26 cellular contexts compared by ENCODE assay signal in genomic region chrX:134896194-134896593, GRCh38.
"Had no signal": no experiment of that assay in that cellular context is flagged by ENCODE, and none has a peak within 500 bp of the region (broad histone marks: within the 10 kb centered on the region; RNA-seq: fewer than 3 reads in every experiment).

No MANE protein-coding gene starts in this region.

- H3K36me3 Mint-ChIP-seq: natural killer cell treated with Interleukin-12 subunit alpha and Interleukin-12 subunit beta and Interleukin-15 and Interleukin-18, amount 100 ng/mL, for 72 hours; type B pancreatic cell had no signal

- H3K36me3 ChIP-seq: ovary, suprapubic skin, thyroid gland had no signal

- H3K4me2 ChIP-seq: neural progenitor cell had no signal

- FAIRE-seq: endothelial cell of umbilical vein, kidney, small intestine, urothelium cell line had no signal

- H3K9me3 ChIP-seq: left ventricle myocardium inferior, ovary, suprapubic skin, thyroid gland had no signal

- H3K4me3 ChIP-seq: left ventricle myocardium inferior, lung, neural progenitor cell, ovary, suprapubic skin, thyroid gland had no signal

- H3K4me3 Mint-ChIP-seq: endodermal cell; immature natural killer cell; natural killer cell treated with Interleukin-12 subunit alpha and Interleukin-12 subunit beta and Interleukin-15 and Interleukin-18, amount 100 ng/mL, for 72 hours; neural progenitor cell; type B pancreatic cell had no signal

- H2AFZ ChIP-seq: neural progenitor cell had no signal

- H3K27me3 ChIP-seq: foreskin keratinocyte, neural progenitor cell, ovary, suprapubic skin, thyroid gland had no signal

- H3K4me1 ChIP-seq: left ventricle myocardium inferior, neural progenitor cell, suprapubic skin, thyroid gland had no signal

- H3K27ac Mint-ChIP-seq: endodermal cell; immature natural killer cell; natural killer cell treated with Interleukin-12 subunit alpha and Interleukin-12 subunit beta and Interleukin-15 and Interleukin-18, amount 100 ng/mL, for 72 hours; neural progenitor cell; progenitor cell of endocrine pancreas; type B pancreatic cell had no signal

- H3K27me3 Mint-ChIP-seq: progenitor cell of endocrine pancreas, type B pancreatic cell had no signal

- H3K9me3 Mint-ChIP-seq: immature natural killer cell; natural killer cell treated with Interleukin-12 subunit alpha and Interleukin-12 subunit beta and Interleukin-15 and Interleukin-18, amount 100 ng/mL, for 72 hours; neural progenitor cell; type B pancreatic cell had no signal

- H3K9ac ChIP-seq: neural progenitor cell had no signal

- H3K4me1 Mint-ChIP-seq: endodermal cell, immature natural killer cell had no signal

- H3K27ac ChIP-seq: foreskin keratinocyte, left ventricle myocardium inferior, neural progenitor cell, ovary, suprapubic skin, thyroid gland had no signal

- ATAC-seq: foreskin keratinocyte; left cardiac atrium; natural killer cell treated with Interleukin-12 subunit alpha and Interleukin-12 subunit beta and Interleukin-15 and Interleukin-18, amount 100 ng/mL, for 72 hours; right cardiac atrium had no signal

- DNase-seq: effector CD4-positive, alpha-beta T cell; endodermal cell; erythroblast; foreskin keratinocyte; immature natural killer cell; kidney; left cardiac atrium; left ventricle myocardium inferior; mesenchymal stem cell; midbrain; nucleus accumbens; ovary; right cardiac atrium; small intestine; stimulated activated CD4-positive, alpha-beta T cell treated with anti-CD3 and anti-CD28 coated beads, Interleukin-12 subunit alpha, Interleukin-12 subunit beta, amount 100 ng/mL, for 4 hours; stimulated activated CD4-positive, alpha-beta T cell treated with anti-CD3 and anti-CD28 coated beads, Interleukin-2, amount 100 ng/mL, for 48 hours; stimulated activated naive CD4-positive, alpha-beta T cell treated with Interleukin-2 at 50 U/mL for 16 hours; thyroid gland had no signal
